ENCODE assay signal across 8 cellular contexts in the genomic region with DNA sequence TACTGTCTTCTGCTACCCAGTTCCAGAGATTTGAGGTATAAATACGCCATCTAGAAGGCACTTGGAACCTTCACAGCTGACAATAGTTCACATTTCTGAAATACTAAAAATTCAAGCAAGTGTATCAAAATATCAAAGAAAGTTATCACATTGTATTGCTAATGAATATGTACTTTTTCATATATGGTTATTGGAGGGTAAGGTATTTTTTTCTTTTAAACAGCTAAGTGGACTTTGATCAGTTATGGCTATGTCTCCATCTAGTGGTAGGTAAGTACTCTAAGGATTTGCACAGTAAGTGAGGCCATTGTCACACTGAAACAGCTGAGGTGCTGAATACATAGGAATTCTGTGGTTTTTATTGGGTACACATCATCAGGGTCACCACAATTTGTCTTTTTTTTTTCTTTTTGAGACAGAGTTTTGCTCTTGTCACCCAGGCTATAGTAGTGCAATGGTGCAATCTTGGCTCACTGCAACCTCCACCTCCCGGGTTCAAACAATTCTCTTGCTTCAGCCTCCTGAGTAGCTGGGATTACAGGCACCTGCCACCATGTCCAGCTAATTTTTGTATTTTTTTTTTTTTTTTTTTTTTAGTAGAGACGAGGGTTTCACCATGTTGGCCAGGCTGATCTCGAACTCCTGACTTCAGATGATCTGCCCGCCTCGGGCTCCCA. TPM values are rescaled to one million over a fixed set of nuclear protein-coding genes. Genes with fewer than 3 reads are reported as not detected.
DNase-seq lines count a peak whose midpoint lies in the region; ATAC-seq and TF ChIP-seq lines count a peak whose summit lies in the region.

No MANE protein-coding gene starts in this region.

- H3K27me3 Mint-ChIP-seq in CD4-positive, CD25-positive, alpha-beta regulatory T cell: peaks cover 9% of the 10 kb centered on the region
- peaks cover 17% of the 10 kb centered on the region for H3K27me3 Mint-ChIP-seq in nephron progenitor cell (ENCODE audit: low read depth, poor library complexity)

- peak; percentile 80 for TF ChIP-seq CTCF in nephron progenitor cell (IDR thresholded peaks at IDR 0.05)

- no peaks in the 10 kb centered on the region for H3K36me3 ChIP-seq in CD4-positive, CD25-positive, alpha-beta regulatory T cell (ENCODE audit: control insufficient read depth, insufficient read depth, low read length)

- no peaks in the 10 kb centered on the region for H3K4me1 ChIP-seq in CD4-positive, CD25-positive, alpha-beta regulatory T cell (ENCODE audit: control insufficient read depth, insufficient read depth, low read length, poor library complexity, severe bottlenecking)

- H3K36me3 Mint-ChIP-seq in CD4-positive, CD25-positive, alpha-beta regulatory T cell: no peaks in the 10 kb centered on the region
- no peaks in the 10 kb centered on the region for H3K36me3 Mint-ChIP-seq in nephron progenitor cell (ENCODE audit: low read depth)

- no peaks in the 10 kb centered on the region for H3K4me1 Mint-ChIP-seq in CD4-positive, CD25-positive, alpha-beta regulatory T cell
- no peaks in the 10 kb centered on the region for H3K4me1 Mint-ChIP-seq in nephron progenitor cell

- H3K27me3 ChIP-seq in CD4-positive, CD25-positive, alpha-beta regulatory T cell (ENCODE audit: control insufficient read depth, insufficient read depth, low read length): peaks cover 5% of the 10 kb centered on the region

- H3K27ac Mint-ChIP-seq in CD4-positive, CD25-positive, alpha-beta regulatory T cell: no peak overlapping the region
- no peak overlapping the region for H3K27ac Mint-ChIP-seq in nephron progenitor cell

- no peak overlapping the region for H3K4me3 ChIP-seq in CD4-positive, CD25-positive, alpha-beta regulatory T cell (ENCODE audit: low read depth, low read length)

- H3K27ac ChIP-seq in CD4-positive, CD25-positive, alpha-beta regulatory T cell (ENCODE audit: insufficient read depth, low read length, poor library complexity, severe bottlenecking): no peak overlapping the region

- no peak overlapping the region for H3K4me3 Mint-ChIP-seq in CD4-positive, CD25-positive, alpha-beta regulatory T cell
- H3K4me3 Mint-ChIP-seq in nephron progenitor cell: no peak overlapping the region

- no peaks in the 10 kb centered on the region for H3K9me3 ChIP-seq in CD4-positive, CD25-positive, alpha-beta regulatory T cell (ENCODE audit: control insufficient read depth in 2 of 2, low read length in 2 of 2)

- H3K9me3 Mint-ChIP-seq in CD4-positive, CD25-positive, alpha-beta regulatory T cell: no peaks in the 10 kb centered on the region
- H3K9me3 Mint-ChIP-seq in nephron progenitor cell: no peaks in the 10 kb centered on the region

- DNase-seq in CD4-positive, CD25-positive, alpha-beta regulatory T cell: peak in 2 of 3 donors; percentile 58 to 78
- DNase-seq in NCI-H1417 (lab: John Stamatoyannopoulos, UW) (peak; percentile 7 to 77 (median 31)), SKM-1 (lab: John Stamatoyannopoulos, UW; ENCODE audit: unreplicated experiment) (peak; percentile 81), fibroblast of gingiva (ENCODE audit: low read depth) (peak; percentile 70), nephron progenitor cell (no peak)

- peak; percentile 60 to 75 for ATAC-seq in CD4-positive, CD25-positive, alpha-beta regulatory T cell (ENCODE audit: low read depth in 2 of 2)
- peak; percentile 71 for ATAC-seq in GM21515 (IDR thresholded peaks at IDR 0.05; ENCODE audit: unreplicated experiment)
- ATAC-seq in HG03135 (IDR thresholded peaks at IDR 0.05; ENCODE audit: unreplicated experiment): no peak
- ATAC-seq in GM21528 (IDR thresholded peaks at IDR 0.05; ENCODE audit: low FRiP score, unreplicated experiment): no peak

RNA-seq across cellular contexts. Expression of a gene that starts 49.1 kb away (rescaled TPM):
- total RNA-seq in CD4-positive, CD25-positive, alpha-beta regulatory T cell: 0.22 TPM
- under 1 TPM in 3 of 4 donors, not detected in 1; 0.25 to 0.69 (median 0.33) TPM for polyA plus RNA-seq in CD4-positive, CD25-positive, alpha-beta regulatory T cell

Comparison
In these comparisons a context has a peak if more than half of its experiments do, and no peak if none do; other contexts are left out.
1. ATAC-seq: peak in CD4-positive, CD25-positive, alpha-beta regulatory T cell (2 of 2) and GM21515 (single experiment); none in HG03135 (single experiment) and GM21528 (single experiment).